3 cellular contexts compared by ENCODE assay signal in genomic region chr14:83162351-83162929, GRCh38.
TF ChIP-seq lines count a peak whose summit lies in the region.

No MANE protein-coding gene starts in this region.

TF ChIP-seq in SK-N-SH, 30 proteins besides CTCF, POLR2A, EP300 and RAD21 (continued from another document):
- TF ChIP-seq REST (IDR thresholded peaks at IDR 0.05; ENCODE audit: low read depth, low read length) = no peak
- no peak for TF ChIP-seq IRF3 (IDR thresholded peaks at IDR 0.05; ENCODE audit: low read depth, low read length)
TF ChIP-seq in SK-N-SH: peak in this region for 0.

TF ChIP-seq in SK-N-SH treated with all-trans-retinoic acid at 6 μM for 48 hours, 23 proteins besides CTCF, POLR2A, EP300 and RAD21 (continued from another document):
- TF ChIP-seq, protein P1, sequence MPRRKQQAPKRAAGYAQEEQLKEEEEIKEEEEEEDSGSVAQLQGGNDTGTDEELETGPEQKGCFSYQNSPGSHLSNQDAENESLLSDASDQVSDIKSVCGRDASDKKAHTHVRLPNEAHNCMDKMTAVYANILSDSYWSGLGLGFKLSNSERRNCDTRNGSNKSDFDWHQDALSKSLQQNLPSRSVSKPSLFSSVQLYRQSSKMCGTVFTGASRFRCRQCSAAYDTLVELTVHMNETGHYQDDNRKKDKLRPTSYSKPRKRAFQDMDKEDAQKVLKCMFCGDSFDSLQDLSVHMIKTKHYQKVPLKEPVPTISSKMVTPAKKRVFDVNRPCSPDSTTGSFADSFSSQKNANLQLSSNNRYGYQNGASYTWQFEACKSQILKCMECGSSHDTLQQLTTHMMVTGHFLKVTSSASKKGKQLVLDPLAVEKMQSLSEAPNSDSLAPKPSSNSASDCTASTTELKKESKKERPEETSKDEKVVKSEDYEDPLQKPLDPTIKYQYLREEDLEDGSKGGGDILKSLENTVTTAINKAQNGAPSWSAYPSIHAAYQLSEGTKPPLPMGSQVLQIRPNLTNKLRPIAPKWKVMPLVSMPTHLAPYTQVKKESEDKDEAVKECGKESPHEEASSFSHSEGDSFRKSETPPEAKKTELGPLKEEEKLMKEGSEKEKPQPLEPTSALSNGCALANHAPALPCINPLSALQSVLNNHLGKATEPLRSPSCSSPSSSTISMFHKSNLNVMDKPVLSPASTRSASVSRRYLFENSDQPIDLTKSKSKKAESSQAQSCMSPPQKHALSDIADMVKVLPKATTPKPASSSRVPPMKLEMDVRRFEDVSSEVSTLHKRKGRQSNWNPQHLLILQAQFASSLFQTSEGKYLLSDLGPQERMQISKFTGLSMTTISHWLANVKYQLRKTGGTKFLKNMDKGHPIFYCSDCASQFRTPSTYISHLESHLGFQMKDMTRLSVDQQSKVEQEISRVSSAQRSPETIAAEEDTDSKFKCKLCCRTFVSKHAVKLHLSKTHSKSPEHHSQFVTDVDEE (CRISPR knock-in tag; IDR thresholded peaks at IDR 0.05) = no peak
- no peak for TF ChIP-seq ZFP30 (CRISPR knock-in tag; IDR thresholded peaks at IDR 0.05)
- TF ChIP-seq, protein P2, sequence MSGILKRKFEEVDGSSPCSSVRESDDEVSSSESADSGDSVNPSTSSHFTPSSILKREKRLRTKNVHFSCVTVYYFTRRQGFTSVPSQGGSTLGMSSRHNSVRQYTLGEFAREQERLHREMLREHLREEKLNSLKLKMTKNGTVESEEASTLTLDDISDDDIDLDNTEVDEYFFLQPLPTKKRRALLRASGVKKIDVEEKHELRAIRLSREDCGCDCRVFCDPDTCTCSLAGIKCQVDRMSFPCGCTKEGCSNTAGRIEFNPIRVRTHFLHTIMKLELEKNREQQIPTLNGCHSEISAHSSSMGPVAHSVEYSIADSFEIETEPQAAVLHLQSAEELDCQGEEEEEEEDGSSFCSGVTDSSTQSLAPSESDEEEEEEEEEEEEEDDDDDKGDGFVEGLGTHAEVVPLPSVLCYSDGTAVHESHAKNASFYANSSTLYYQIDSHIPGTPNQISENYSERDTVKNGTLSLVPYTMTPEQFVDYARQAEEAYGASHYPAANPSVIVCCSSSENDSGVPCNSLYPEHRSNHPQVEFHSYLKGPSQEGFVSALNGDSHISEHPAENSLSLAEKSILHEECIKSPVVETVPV (CRISPR knock-in tag; IDR thresholded peaks at IDR 0.05) = no peak
- TF ChIP-seq CSDC2 (CRISPR knock-in tag; IDR thresholded peaks at IDR 0.05) = no peak
- no peak for TF ChIP-seq ZFP3 (CRISPR knock-in tag; IDR thresholded peaks at IDR 0.05)
- TF ChIP-seq SNAI2 (CRISPR knock-in tag; IDR thresholded peaks at IDR 0.05) = no peak
- no peak for TF ChIP-seq ZNF8 (CRISPR knock-in tag; IDR thresholded peaks at IDR 0.05)
- TF ChIP-seq, protein P3, sequence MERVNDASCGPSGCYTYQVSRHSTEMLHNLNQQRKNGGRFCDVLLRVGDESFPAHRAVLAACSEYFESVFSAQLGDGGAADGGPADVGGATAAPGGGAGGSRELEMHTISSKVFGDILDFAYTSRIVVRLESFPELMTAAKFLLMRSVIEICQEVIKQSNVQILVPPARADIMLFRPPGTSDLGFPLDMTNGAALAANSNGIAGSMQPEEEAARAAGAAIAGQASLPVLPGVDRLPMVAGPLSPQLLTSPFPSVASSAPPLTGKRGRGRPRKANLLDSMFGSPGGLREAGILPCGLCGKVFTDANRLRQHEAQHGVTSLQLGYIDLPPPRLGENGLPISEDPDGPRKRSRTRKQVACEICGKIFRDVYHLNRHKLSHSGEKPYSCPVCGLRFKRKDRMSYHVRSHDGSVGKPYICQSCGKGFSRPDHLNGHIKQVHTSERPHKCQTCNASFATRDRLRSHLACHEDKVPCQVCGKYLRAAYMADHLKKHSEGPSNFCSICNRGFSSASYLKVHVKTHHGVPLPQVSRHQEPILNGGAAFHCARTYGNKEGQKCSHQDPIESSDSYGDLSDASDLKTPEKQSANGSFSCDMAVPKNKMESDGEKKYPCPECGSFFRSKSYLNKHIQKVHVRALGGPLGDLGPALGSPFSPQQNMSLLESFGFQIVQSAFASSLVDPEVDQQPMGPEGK (CRISPR knock-in tag; IDR thresholded peaks at IDR 0.05; ENCODE audit: borderline replicate concordance) = no peak
- no peak for TF ChIP-seq ZNF70 (CRISPR knock-in tag; IDR thresholded peaks at IDR 0.05)
- TF ChIP-seq ISL1 (CRISPR knock-in tag; IDR thresholded peaks at IDR 0.05) = no peak
- no peak for TF ChIP-seq ARNTL (CRISPR knock-in tag; IDR thresholded peaks at IDR 0.05; ENCODE audit: borderline replicate concordance, low read depth)
- TF ChIP-seq, protein P4, sequence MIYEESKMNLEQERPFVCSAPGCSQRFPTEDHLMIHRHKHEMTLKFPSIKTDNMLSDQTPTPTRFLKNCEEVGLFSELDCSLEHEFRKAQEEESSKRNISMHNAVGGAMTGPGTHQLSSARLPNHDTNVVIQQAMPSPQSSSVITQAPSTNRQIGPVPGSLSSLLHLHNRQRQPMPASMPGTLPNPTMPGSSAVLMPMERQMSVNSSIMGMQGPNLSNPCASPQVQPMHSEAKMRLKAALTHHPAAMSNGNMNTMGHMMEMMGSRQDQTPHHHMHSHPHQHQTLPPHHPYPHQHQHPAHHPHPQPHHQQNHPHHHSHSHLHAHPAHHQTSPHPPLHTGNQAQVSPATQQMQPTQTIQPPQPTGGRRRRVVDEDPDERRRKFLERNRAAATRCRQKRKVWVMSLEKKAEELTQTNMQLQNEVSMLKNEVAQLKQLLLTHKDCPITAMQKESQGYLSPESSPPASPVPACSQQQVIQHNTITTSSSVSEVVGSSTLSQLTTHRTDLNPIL (CRISPR knock-in tag; IDR thresholded peaks at IDR 0.05; ENCODE audit: low read depth) = no peak
- TF ChIP-seq TCF4 (CRISPR knock-in tag; IDR thresholded peaks at IDR 0.05; ENCODE audit: borderline replicate concordance) = no peak
- no peak for TF ChIP-seq POU6F1 (CRISPR knock-in tag; IDR thresholded peaks at IDR 0.05; ENCODE audit: borderline replicate concordance, low read depth)
- no peak for TF ChIP-seq BACH2 (CRISPR knock-in tag; IDR thresholded peaks at IDR 0.05; ENCODE audit: borderline replicate concordance)

TF ChIP-seq in GM12878, 131 proteins besides CTCF, POLR2A, EP300 and RAD21 (continued from another document and continues in another):
- TF ChIP-seq POU2F2 (IDR thresholded peaks at IDR 0.05; ENCODE audit: borderline replicate concordance, low read depth, low read length) (no peak), JUND (IDR thresholded peaks at IDR 0.05; ENCODE audit: low read depth, low read length) (no peak), ZNF592 (IDR thresholded peaks at IDR 0.05) (no peak), DPF2 (IDR thresholded peaks at IDR 0.05) (0 out of 2 replicates have a peak, but pooled peaks have one; percentile 50), RBBP5 (conservative IDR thresholded peaks at IDR 0.05) (no peak), RAD51 (IDR thresholded peaks at IDR 0.05) (no peak), IKZF1 (conservative IDR thresholded peaks at IDR 0.05) (peak; percentile 81), MLLT1 (IDR thresholded peaks at IDR 0.05) (no peak), SMAD1 (IDR thresholded peaks at IDR 0.05; ENCODE audit: low read depth, partially characterized antibody) (no peak), IRF3 (IDR thresholded peaks at IDR 0.05) (no peak), SIN3A (IDR thresholded peaks at IDR 0.05; ENCODE audit: low read depth, low read length) (no peak), SRF (IDR thresholded peaks at IDR 0.05; ENCODE audit: low read depth in 2 of 2, low read length in 2 of 2) (no peak), NFYA (IDR thresholded peaks at IDR 0.05; ENCODE audit: borderline replicate concordance, low read depth, low read length) (no peak), TCF3 (IDR thresholded peaks at IDR 0.05; ENCODE audit: borderline replicate concordance, insufficient read depth, low read depth, low read length) (no peak), FOXM1 (IDR thresholded peaks at IDR 0.05; ENCODE audit: low read depth, low read length) (no peak), NRF1 (conservative IDR thresholded peaks at IDR 0.05; ENCODE audit: low read depth, low read length) (no peak), NR2F1 (conservative IDR thresholded peaks at IDR 0.05) (0 out of 2 replicates have a peak, but pooled peaks have one; percentile 22), ZNF274 (IDR thresholded peaks at IDR 0.05; ENCODE audit: insufficient read depth, insufficient read length) (no peak), CHD2 (IDR thresholded peaks at IDR 0.05; ENCODE audit: borderline replicate concordance, low read depth, low read length) (no peak)
- TF ChIP-seq, protein P5, sequence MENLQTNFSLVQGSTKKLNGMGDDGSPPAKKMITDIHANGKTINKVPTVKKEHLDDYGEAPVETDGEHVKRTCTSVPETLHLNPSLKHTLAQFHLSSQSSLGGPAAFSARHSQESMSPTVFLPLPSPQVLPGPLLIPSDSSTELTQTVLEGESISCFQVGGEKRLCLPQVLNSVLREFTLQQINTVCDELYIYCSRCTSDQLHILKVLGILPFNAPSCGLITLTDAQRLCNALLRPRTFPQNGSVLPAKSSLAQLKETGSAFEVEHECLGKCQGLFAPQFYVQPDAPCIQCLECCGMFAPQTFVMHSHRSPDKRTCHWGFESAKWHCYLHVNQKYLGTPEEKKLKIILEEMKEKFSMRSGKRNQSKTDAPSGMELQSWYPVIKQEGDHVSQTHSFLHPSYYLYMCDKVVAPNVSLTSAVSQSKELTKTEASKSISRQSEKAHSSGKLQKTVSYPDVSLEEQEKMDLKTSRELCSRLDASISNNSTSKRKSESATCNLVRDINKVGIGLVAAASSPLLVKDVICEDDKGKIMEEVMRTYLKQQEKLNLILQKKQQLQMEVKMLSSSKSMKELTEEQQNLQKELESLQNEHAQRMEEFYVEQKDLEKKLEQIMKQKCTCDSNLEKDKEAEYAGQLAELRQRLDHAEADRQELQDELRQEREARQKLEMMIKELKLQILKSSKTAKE (IDR thresholded peaks at IDR 0.05; ENCODE audit: low read depth, poor library complexity, severe bottlenecking) = no peak
- TF ChIP-seq, protein P6, sequence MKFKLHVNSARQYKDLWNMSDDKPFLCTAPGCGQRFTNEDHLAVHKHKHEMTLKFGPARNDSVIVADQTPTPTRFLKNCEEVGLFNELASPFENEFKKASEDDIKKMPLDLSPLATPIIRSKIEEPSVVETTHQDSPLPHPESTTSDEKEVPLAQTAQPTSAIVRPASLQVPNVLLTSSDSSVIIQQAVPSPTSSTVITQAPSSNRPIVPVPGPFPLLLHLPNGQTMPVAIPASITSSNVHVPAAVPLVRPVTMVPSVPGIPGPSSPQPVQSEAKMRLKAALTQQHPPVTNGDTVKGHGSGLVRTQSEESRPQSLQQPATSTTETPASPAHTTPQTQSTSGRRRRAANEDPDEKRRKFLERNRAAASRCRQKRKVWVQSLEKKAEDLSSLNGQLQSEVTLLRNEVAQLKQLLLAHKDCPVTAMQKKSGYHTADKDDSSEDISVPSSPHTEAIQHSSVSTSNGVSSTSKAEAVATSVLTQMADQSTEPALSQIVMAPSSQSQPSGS (IDR thresholded peaks at IDR 0.05; ENCODE audit: low read length) = no peak
- TF ChIP-seq, protein P7, sequence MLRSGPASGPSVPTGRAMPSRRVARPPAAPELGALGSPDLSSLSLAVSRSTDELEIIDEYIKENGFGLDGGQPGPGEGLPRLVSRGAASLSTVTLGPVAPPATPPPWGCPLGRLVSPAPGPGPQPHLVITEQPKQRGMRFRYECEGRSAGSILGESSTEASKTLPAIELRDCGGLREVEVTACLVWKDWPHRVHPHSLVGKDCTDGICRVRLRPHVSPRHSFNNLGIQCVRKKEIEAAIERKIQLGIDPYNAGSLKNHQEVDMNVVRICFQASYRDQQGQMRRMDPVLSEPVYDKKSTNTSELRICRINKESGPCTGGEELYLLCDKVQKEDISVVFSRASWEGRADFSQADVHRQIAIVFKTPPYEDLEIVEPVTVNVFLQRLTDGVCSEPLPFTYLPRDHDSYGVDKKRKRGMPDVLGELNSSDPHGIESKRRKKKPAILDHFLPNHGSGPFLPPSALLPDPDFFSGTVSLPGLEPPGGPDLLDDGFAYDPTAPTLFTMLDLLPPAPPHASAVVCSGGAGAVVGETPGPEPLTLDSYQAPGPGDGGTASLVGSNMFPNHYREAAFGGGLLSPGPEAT (IDR thresholded peaks at IDR 0.05; ENCODE audit: low read depth) = no peak
